1 cellular context compared by ENCODE assay signal in genomic region chr9:136307215-136307750, GRCh38.
TF ChIP-seq lines count a peak whose summit lies in the region.

No MANE protein-coding gene starts in this region.

TF ChIP-seq in HepG2, 621 proteins besides CTCF, POLR2A, EP300 and RAD21 (continued from another document and continues in another):
- TF ChIP-seq ZNF513 (CRISPR knock-in tag; conservative IDR thresholded peaks at IDR 0.05) (no peak), ZHX1 (CRISPR knock-in tag; IDR thresholded peaks at IDR 0.05; ENCODE audit: low read depth) (no peak), CBFB (CRISPR knock-in tag; IDR thresholded peaks at IDR 0.05) (no peak), CEBPZ (IDR thresholded peaks at IDR 0.05; ENCODE audit: low read length) (no peak), ZNF782 (CRISPR knock-in tag; IDR thresholded peaks at IDR 0.05; ENCODE audit: borderline replicate concordance) (no peak), MZF1 (CRISPR knock-in tag; IDR thresholded peaks at IDR 0.05; ENCODE audit: borderline replicate concordance) (no peak), NFE2 (CRISPR knock-in tag; IDR thresholded peaks at IDR 0.05) (no peak), SNAPC5 (CRISPR knock-in tag; IDR thresholded peaks at IDR 0.05; ENCODE audit: borderline replicate concordance) (no peak), SP2 (CRISPR knock-in tag; IDR thresholded peaks at IDR 0.05) (no peak), ZNF672 (CRISPR knock-in tag; IDR thresholded peaks at IDR 0.05) (no peak), HIVEP1 (CRISPR knock-in tag; IDR thresholded peaks at IDR 0.05) (no peak), FOXO4 (CRISPR knock-in tag; conservative IDR thresholded peaks at IDR 0.05) (no peak), RARA (CRISPR knock-in tag; IDR thresholded peaks at IDR 0.05) (no peak), FOSL1 (CRISPR knock-in tag; IDR thresholded peaks at IDR 0.05; ENCODE audit: borderline replicate concordance) (no peak), ZNF274 (CRISPR knock-in tag; IDR thresholded peaks at IDR 0.05) (no peak), FOXA3 (CRISPR knock-in tag; IDR thresholded peaks at IDR 0.05) (no peak), ZSCAN12 (CRISPR knock-in tag; IDR thresholded peaks at IDR 0.05) (no peak), ZBTB42 (CRISPR knock-in tag; IDR thresholded peaks at IDR 0.05) (no peak), REXO4 (CRISPR knock-in tag; IDR thresholded peaks at IDR 0.05; ENCODE audit: borderline replicate concordance) (no peak), FOXA1 (IDR thresholded peaks at IDR 0.05) (peak; percentile 36; the same call in 1 of the 2 replicates), FOXA1 (CRISPR knock-in tag; IDR thresholded peaks at IDR 0.05) (no peak), ZNF383 (CRISPR knock-in tag; IDR thresholded peaks at IDR 0.05; ENCODE audit: borderline replicate concordance) (no peak), SKIL (CRISPR knock-in tag; IDR thresholded peaks at IDR 0.05; ENCODE audit: borderline replicate concordance) (0 out of 2 replicates have a peak, but pooled peaks have one; percentile 14), SOX6 (IDR thresholded peaks at IDR 0.05) (no peak), SOX6 (CRISPR knock-in tag; IDR thresholded peaks at IDR 0.05) (no peak), ZNF282 (IDR thresholded peaks at IDR 0.05; ENCODE audit: partially characterized antibody) (peak; percentile 21), ZSCAN31 (CRISPR knock-in tag; IDR thresholded peaks at IDR 0.05; ENCODE audit: low read depth) (no peak), ZNF629 (CRISPR knock-in tag; conservative IDR thresholded peaks at IDR 0.05) (no peak), SOX5 (CRISPR knock-in tag; IDR thresholded peaks at IDR 0.05; ENCODE audit: borderline replicate concordance) (no peak), RERE (CRISPR knock-in tag; IDR thresholded peaks at IDR 0.05; ENCODE audit: low read depth) (no peak), ZNF556 (CRISPR knock-in tag; IDR thresholded peaks at IDR 0.05; ENCODE audit: borderline replicate concordance) (0 out of 2 replicates have a peak, but pooled peaks have one; percentile 8), ZNF562 (CRISPR knock-in tag; IDR thresholded peaks at IDR 0.05; ENCODE audit: borderline replicate concordance) (no peak), ZNF567 (CRISPR knock-in tag; IDR thresholded peaks at IDR 0.05; ENCODE audit: borderline replicate concordance) (no peak), ZNF235 (CRISPR knock-in tag; IDR thresholded peaks at IDR 0.05; ENCODE audit: borderline replicate concordance) (no peak), PBX3 (CRISPR knock-in tag; IDR thresholded peaks at IDR 0.05; ENCODE audit: borderline replicate concordance) (no peak), ZNF75D (CRISPR knock-in tag; IDR thresholded peaks at IDR 0.05; ENCODE audit: borderline replicate concordance) (no peak), ELF4 (CRISPR knock-in tag; IDR thresholded peaks at IDR 0.05; ENCODE audit: borderline replicate concordance) (no peak), RFXAP (CRISPR knock-in tag; IDR thresholded peaks at IDR 0.05; ENCODE audit: borderline replicate concordance) (no peak), KAT7 (CRISPR knock-in tag; IDR thresholded peaks at IDR 0.05; ENCODE audit: borderline replicate concordance) (no peak)
